ENCODE assay signal across 9 cellular contexts in the genomic region with DNA sequence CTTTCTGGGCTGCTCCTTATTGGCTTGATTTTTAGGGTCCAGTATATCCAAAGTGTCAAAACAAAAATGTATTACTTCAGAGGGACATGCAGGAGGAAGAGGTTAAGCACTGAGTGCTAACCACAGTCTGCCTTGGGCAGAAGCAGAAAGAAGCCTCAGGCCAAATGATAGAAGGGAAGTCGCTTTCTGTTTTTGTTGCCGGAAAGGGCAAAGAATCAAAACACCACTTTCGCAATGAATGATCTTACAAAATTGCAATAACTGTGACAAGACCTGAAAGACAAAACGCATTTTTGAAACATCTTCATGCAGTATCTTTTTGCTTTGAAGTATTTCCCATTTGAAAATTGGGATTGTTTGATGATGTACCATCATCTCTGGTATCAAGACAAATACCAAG.
A peak's percentile ranks its signal among the peaks of the same experiment; 100 is the strongest.
DNase-seq lines count a peak whose midpoint lies in the region; ATAC-seq and FAIRE-seq lines count a peak whose summit lies in the region.
"Had no signal": no experiment of that assay in that cellular context is flagged by ENCODE, and none has a peak within 500 bp of the region (broad histone marks: within the 10 kb centered on the region; RNA-seq: fewer than 3 reads in every experiment).

No MANE protein-coding gene starts in this region.

- H3K27ac ChIP-seq in substantia nigra (ENCODE audit: low read depth, low read length, poor library complexity, severe bottlenecking), result no peak overlapping the region

- ATAC-seq in HG03064 (IDR thresholded peaks at IDR 0.05; ENCODE audit: low read depth, unreplicated experiment) (peak; percentile 80), T-cell (replicated peaks in 1 of 4) (peak; percentile 58 to 80 (median 66))
- peak; percentile 87 to 92 for ATAC-seq in natural killer cell treated with Interleukin-12 subunit alpha and Interleukin-12 subunit beta and Interleukin-15 and Interleukin-18, amount 100 ng/mL, for 72 hours

- H3K27me3 Mint-ChIP-seq in T-cell, result no peaks in the 10 kb centered on the region
- H3K27me3 Mint-ChIP-seq in natural killer cell treated with Interleukin-12 subunit alpha and Interleukin-12 subunit beta and Interleukin-15 and Interleukin-18, amount 100 ng/mL, for 72 hours, result no peaks in the 10 kb centered on the region

- CTCF ChIA-PET in T-cell (lab: Charles Lee), result no interaction called here

- no peaks in the 10 kb centered on the region for H3K36me3 Mint-ChIP-seq in T-cell
- peaks cover 4% of the 10 kb centered on the region for H3K36me3 Mint-ChIP-seq in natural killer cell treated with Interleukin-12 subunit alpha and Interleukin-12 subunit beta and Interleukin-15 and Interleukin-18, amount 100 ng/mL, for 72 hours

- no peak for FAIRE-seq in HTR-8/SVneo (lab: Jason Lieb, UNC)
- FAIRE-seq: G401.6 had no signal

- POLR2A ChIA-PET in T-cell (lab: Charles Lee), result no interaction called here

- no peaks in the 10 kb centered on the region for H3K9me3 Mint-ChIP-seq in T-cell
- H3K9me3 Mint-ChIP-seq in natural killer cell treated with Interleukin-12 subunit alpha and Interleukin-12 subunit beta and Interleukin-15 and Interleukin-18, amount 100 ng/mL, for 72 hours, result peaks cover 8% of the 10 kb centered on the region

- peak; percentile 19 for DNase-seq in stimulated activated CD4-positive, alpha-beta T cell treated with anti-CD3 and anti-CD28 coated beads, Interleukin-1b, Interleukin-23, amount 100 ng/mL, for 48 hours
- no peak for DNase-seq in stimulated activated CD4-positive, alpha-beta T cell treated with anti-CD3 and anti-CD28 coated beads, Interleukin-2, amount 100 ng/mL, for 48 hours
- DNase-seq in T-cell (peak in 8 of 34 experiments; percentile 11 to 38 (median 16)), OCI-M2 (lab: John Stamatoyannopoulos, UW; ENCODE audit: unreplicated experiment) (no peak), substantia nigra (lab: John Stamatoyannopoulos, UW) (no peak), HTR-8/SVneo (ENCODE audit: insufficient read length, low spot score) (no peak)
- DNase-seq in natural killer cell treated with Interleukin-12 subunit alpha and Interleukin-12 subunit beta and Interleukin-15 and Interleukin-18, amount 100 ng/mL, for 72 hours (ENCODE audit: low spot score), result peak; percentile 85

- peaks cover 12 to 48% (median 46%) of the 10 kb centered on the region in 3 donors for H3K4me1 Mint-ChIP-seq in T-cell
- peaks cover 67 to 68% of the 10 kb centered on the region in 2 donors for H3K4me1 Mint-ChIP-seq in natural killer cell treated with Interleukin-12 subunit alpha and Interleukin-12 subunit beta and Interleukin-15 and Interleukin-18, amount 100 ng/mL, for 72 hours (ENCODE audit: low read depth in 2 of 2)

- peak overlapping the region; percentile 37 to 62 (median 56) for H3K4me3 Mint-ChIP-seq in T-cell
- peak overlapping the region; percentile 83 for H3K4me3 Mint-ChIP-seq in natural killer cell treated with Interleukin-12 subunit alpha and Interleukin-12 subunit beta and Interleukin-15 and Interleukin-18, amount 100 ng/mL, for 72 hours

- peak overlapping the region; percentile 93 to 94 for H3K27ac Mint-ChIP-seq in T-cell
- H3K27ac Mint-ChIP-seq in natural killer cell treated with Interleukin-12 subunit alpha and Interleukin-12 subunit beta and Interleukin-15 and Interleukin-18, amount 100 ng/mL, for 72 hours, result peak overlapping the region; percentile 96 to 98

Comparison
In these comparisons a context has a peak if more than half of its experiments do, and no peak if none do; other contexts are left out.
1. DNase-seq: peak in stimulated activated CD4-positive, alpha-beta T cell treated with anti-CD3 and anti-CD28 coated beads, Interleukin-1b, Interleukin-23, amount 100 ng/mL, for 48 hours (single experiment) and natural killer cell treated with Interleukin-12 subunit alpha and Interleukin-12 subunit beta and Interleukin-15 and Interleukin-18, amount 100 ng/mL, for 72 hours (single experiment); none in stimulated activated CD4-positive, alpha-beta T cell treated with anti-CD3 and anti-CD28 coated beads, Interleukin-2, amount 100 ng/mL, for 48 hours (0 of 2), OCI-M2 (single experiment), substantia nigra (0 of 49) and HTR-8/SVneo (single experiment).
2. Peak in every context shown above with its lines, with median percentiles within 50 percentile points of each other: ATAC-seq.